ENCODE assay signal across 26 cellular contexts in genomic region chr18:38321262-38321661, GRCh38.
A peak's percentile ranks its signal among the peaks of the same experiment; 100 is the strongest.
DNase-seq lines count a peak whose midpoint lies in the region; FAIRE-seq and TF ChIP-seq lines count a peak whose summit lies in the region.
"Had no signal": no experiment of that assay in that cellular context is flagged by ENCODE, and none has a peak within 500 bp of the region (broad histone marks: within the 10 kb centered on the region; RNA-seq: fewer than 3 reads in every experiment).

No MANE protein-coding gene starts in this region.

- no peak overlapping the region for H3K27ac ChIP-seq in HEK293 (ENCODE audit: extremely low read depth, low read depth, low read length)
- peak overlapping the region in 1 of 2 experiments; percentile 86; a peak in 2 of 4 replicates for H3K27ac ChIP-seq in SK-N-SH (ENCODE audit: low read depth in 2 of 2, low read length in 1 of 2)
- no peak overlapping the region for H3K27ac ChIP-seq in stomach
- H3K27ac ChIP-seq: BLaER1 treated with 17β-estradiol and CSF1 and Interleukin-3, amounts not matched to agents 10 nM and 100 nM; C4-2B had no signal

- TF ChIP-seq CTCF in D721Med (IDR thresholded peaks at IDR 0.05; ENCODE audit: insufficient read depth, missing control alignments) (no peak), HEK293 (tag by site-specific recombination; IDR thresholded peaks at IDR 0.05) (no peak), SK-N-SH (IDR thresholded peaks at IDR 0.05) (no peak), stomach (IDR thresholded peaks at IDR 0.05) (no peak)

- peak; percentile 52 for TF ChIP-seq RAD21 in SK-N-SH (IDR thresholded peaks at IDR 0.05; ENCODE audit: low read length)

- H2AFZ ChIP-seq in SK-N-SH (ENCODE audit: low read depth) = no peak overlapping the region

- WGBS in SK-N-SH (ENCODE audit: low lambda C conversion rate) = 2% methylated on average over 3 of the region's 3 CpGs
- 60 to 79% (median 64%) methylated on average over 3 of the region's 3 CpGs for WGBS in stomach, 5 donors

- no peaks in the 10 kb centered on the region for H3K9me2 ChIP-seq in SK-N-SH

- no peak overlapping the region for H3K9ac ChIP-seq in SK-N-SH
- H3K9ac ChIP-seq: BLaER1 treated with 17β-estradiol and CSF1 and Interleukin-3, amounts not matched to agents 10 nM and 100 nM had no signal

- CTCF ChIA-PET in HEK293 (lab: Yijun Ruan, JAX) = no interaction called here
- CTCF ChIA-PET in SK-N-SH (lab: Yijun Ruan, JAX) = no interaction called here

- TF ChIP-seq POLR2A in stomach (IDR thresholded peaks at IDR 0.05) = no peak

- intact Hi-C loops in stomach (cut with DNase I; ENCODE audit: low total_unique reads) = no loop called here

- H3K4me1 ChIP-seq in HEK293 (ENCODE audit: control insufficient read depth, insufficient read depth, low read length) (no peaks in the 10 kb centered on the region), SK-N-SH (ENCODE audit: control insufficient read depth in 1 of 2, insufficient read depth in 2 of 2, low read depth in 1 of 2, low read length in 1 of 2) (peaks cover 0 to 7% of the 10 kb centered on the region in 2 experiments; a peak in 2 of 4 replicates), stomach (no peaks in the 10 kb centered on the region)
- H3K4me1 ChIP-seq: BLaER1 treated with 17β-estradiol and CSF1 and Interleukin-3, amounts not matched to agents 10 nM and 100 nM had no signal

- H3F3A ChIP-seq in SK-N-SH (replicated peaks; ENCODE audit: insufficient read depth) = no peaks in the 10 kb centered on the region

- no peaks in the 10 kb centered on the region for H3K9me3 ChIP-seq in HEK293 (ENCODE audit: control insufficient read depth, insufficient read depth, low read depth, low read length)
- H3K9me3 ChIP-seq in SK-N-SH = no peaks in the 10 kb centered on the region
- peaks cover 0 to 6% (median 0%) of the 10 kb centered on the region in 4 donors for H3K9me3 ChIP-seq in stomach

- POLR2A ChIA-PET in HEK293 (lab: Yijun Ruan, JAX) (no interaction called here), SK-N-SH (lab: Yijun Ruan, JAX) (no interaction called here)

- H3K36me3 ChIP-seq in HEK293 (ENCODE audit: control insufficient read depth in 2 of 2, insufficient read depth in 1 of 2, low read length in 2 of 2) (no peaks in the 10 kb centered on the region), SK-N-SH (replicated peaks in 1 of 2; ENCODE audit: control insufficient read depth in 1 of 2, insufficient read depth in 2 of 2, low read length in 1 of 2) (no peaks in the 10 kb centered on the region), stomach (no peaks in the 10 kb centered on the region)
- H3K36me3 ChIP-seq: BLaER1 treated with 17β-estradiol and CSF1 and Interleukin-3, amounts not matched to agents 10 nM and 100 nM had no signal

- TF ChIP-seq EP300 in SK-N-SH (IDR thresholded peaks at IDR 0.05; ENCODE audit: borderline replicate concordance in 1 of 2, low read depth in 1 of 2, low read length in 1 of 2) (peak in 1 of 2 experiments; percentile 95; a peak in 2 of 4 replicates), stomach (IDR thresholded peaks at IDR 0.05) (no peak)

- H3K27me3 ChIP-seq in SK-N-SH (ENCODE audit: insufficient read depth) (no peaks in the 10 kb centered on the region), stomach (no peaks in the 10 kb centered on the region)
- H3K27me3 ChIP-seq: BLaER1 treated with 17β-estradiol and CSF1 and Interleukin-3, amounts not matched to agents 10 nM and 100 nM had no signal

- H3K4me3 ChIP-seq in HEK293 (ENCODE audit: low read depth, low read length) = no peak overlapping the region
- H3K4me3 ChIP-seq in SK-N-SH (ENCODE audit: low read depth in 2 of 2, low read length in 1 of 2) = no peak overlapping the region
- H3K4me3 ChIP-seq in stomach = no peak overlapping the region
- H3K4me3 ChIP-seq: BLaER1 treated with 17β-estradiol and CSF1 and Interleukin-3, amounts not matched to agents 10 nM and 100 nM; GM12878 had no signal

- H4K20me1 ChIP-seq in SK-N-SH (ENCODE audit: insufficient read depth) = no peaks in the 10 kb centered on the region
- H4K20me1 ChIP-seq: BLaER1 treated with 17β-estradiol and CSF1 and Interleukin-3, amounts not matched to agents 10 nM and 100 nM had no signal

- DNase-seq in D721Med (ENCODE audit: insufficient read length, low spot score) (no peak), NCI-H82 treated with DMSO at 0.1 percent for 48 hours (lab: John Stamatoyannopoulos, UW; ENCODE audit: unreplicated experiment) (peak; percentile 88), SK-N-SH (peak; percentile 58), stomach (no peak), DMS 273 (lab: John Stamatoyannopoulos, UW; ENCODE audit: unreplicated experiment) (no peak), NCI-H510A (lab: John Stamatoyannopoulos, UW) (no peak)
- no peak for DNase-seq in stimulated activated naive CD4-positive, alpha-beta T cell (lab: John Stamatoyannopoulos, UW)
- DNase-seq: 8988T; ACHN; CD4-positive, alpha-beta T cell; CD8-positive, alpha-beta T cell; COR-L47; DMS 273 treated with DMSO at 0.1 percent for 48 hours; DMS153; DMS53; DMS79; DND-41; EL; GDM1 had no signal

- no peak overlapping the region for H3K4me2 ChIP-seq in SK-N-SH
- H3K4me2 ChIP-seq: BLaER1 treated with 17β-estradiol and CSF1 and Interleukin-3, amounts not matched to agents 10 nM and 100 nM had no signal

- FAIRE-seq in D721Med (lab: Jason Lieb, UNC) = peak; percentile 96
- FAIRE-seq: A204.1, GM12878, GM12892, GM18507 had no signal

- no peaks in the 10 kb centered on the region for H3K79me2 ChIP-seq in SK-N-SH (ENCODE audit: insufficient read depth)

TF ChIP-seq in HEK293, 187 proteins besides CTCF, POLR2A, EP300 and RAD21:
- TF ChIP-seq ZNF239 (tag by site-specific recombination; IDR thresholded peaks at IDR 0.05) (no peak), KLF10 (tag by site-specific recombination; IDR thresholded peaks at IDR 0.05) (no peak), TCF7L2 (IDR thresholded peaks at IDR 0.05; ENCODE audit: borderline replicate concordance, low read depth, low read length) (0 out of 2 replicates have a peak, but pooled peaks have one; percentile 10)

TF ChIP-seq in SK-N-SH, 30 proteins besides CTCF, POLR2A, EP300 and RAD21:
- peak; percentile 55 for TF ChIP-seq CHD2 (IDR thresholded peaks at IDR 0.05; ENCODE audit: low read length, partially characterized antibody)
- TF ChIP-seq TEAD4 (IDR thresholded peaks at IDR 0.05; ENCODE audit: borderline replicate concordance, insufficient read depth) = peak; percentile 21; the same call in 1 of the 2 replicates
- TF ChIP-seq FOXJ3 (CRISPR knock-in tag; IDR thresholded peaks at IDR 0.05) = peak; percentile 78
- peak; percentile 98 for TF ChIP-seq GATA2 (CRISPR knock-in tag; IDR thresholded peaks at IDR 0.05)
- TF ChIP-seq GABPA (IDR thresholded peaks at IDR 0.05; ENCODE audit: low read depth) = no peak
- no peak for TF ChIP-seq ELF1 (IDR thresholded peaks at IDR 0.05)
- TF ChIP-seq RCOR1 (IDR thresholded peaks at IDR 0.05; ENCODE audit: low read length) = peak; percentile 89
- TF ChIP-seq, protein P1, sequence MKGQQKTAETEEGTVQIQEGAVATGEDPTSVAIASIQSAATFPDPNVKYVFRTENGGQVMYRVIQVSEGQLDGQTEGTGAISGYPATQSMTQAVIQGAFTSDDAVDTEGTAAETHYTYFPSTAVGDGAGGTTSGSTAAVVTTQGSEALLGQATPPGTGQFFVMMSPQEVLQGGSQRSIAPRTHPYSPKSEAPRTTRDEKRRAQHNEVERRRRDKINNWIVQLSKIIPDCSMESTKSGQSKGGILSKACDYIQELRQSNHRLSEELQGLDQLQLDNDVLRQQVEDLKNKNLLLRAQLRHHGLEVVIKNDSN (IDR thresholded peaks at IDR 0.05; ENCODE audit: borderline replicate concordance, low read depth) = no peak
- TF ChIP-seq TCF12 (IDR thresholded peaks at IDR 0.05) = peak; percentile 60
- peak; percentile 60; the same call in 1 of the 2 replicates for TF ChIP-seq MXI1 (IDR thresholded peaks at IDR 0.05; ENCODE audit: low read depth, low read length)
- no peak for TF ChIP-seq RFX5 (IDR thresholded peaks at IDR 0.05; ENCODE audit: low read length)
TF ChIP-seq in SK-N-SH: peak in this region for 7.

Comparison
In these comparisons a context has a peak if more than half of its experiments do, and no peak if none do; other contexts are left out.
1. DNase-seq: peak in NCI-H82 treated with DMSO at 0.1 percent for 48 hours (single experiment) and SK-N-SH (single experiment); none in D721Med (single experiment), stimulated activated naive CD4-positive, alpha-beta T cell (0 of 6), stomach (single experiment), DMS 273 (single experiment) and NCI-H510A (single experiment).